Comparison of ENCODE assay signal across 15 cellular contexts in genomic region chr11:84564867-84565184, GRCh38.
A peak's percentile ranks its signal among the peaks of the same experiment; 100 is the strongest.
DNase-seq lines count a peak whose midpoint lies in the region; ATAC-seq and TF ChIP-seq lines count a peak whose summit lies in the region.
"Had no signal": no experiment of that assay in that cellular context is flagged by ENCODE, and none has a peak within 500 bp of the region (broad histone marks: within the 10 kb centered on the region; RNA-seq: fewer than 3 reads in every experiment).

No MANE protein-coding gene starts in this region.

- POLR2A ChIA-PET in CD8-positive, alpha-beta T cell (lab: Charles Lee): no interaction called here

- no peaks in the 10 kb centered on the region for H3K9me3 ChIP-seq in CD8-positive, alpha-beta T cell (ENCODE audit: low read length)
- H3K9me3 ChIP-seq: BE2C, MG63, SJCRH30 had no signal

- H3K27me3 Mint-ChIP-seq in CD8-positive, alpha-beta T cell (ENCODE audit: low read depth): no peaks in the 10 kb centered on the region
- H3K27me3 Mint-ChIP-seq in HFFc6 (ENCODE audit: insufficient read depth) (no peaks in the 10 kb centered on the region; the same call in none of the 2 replicates), osteocyte (ENCODE audit: unreplicated experiment) (peaks cover 8% of the 10 kb centered on the region)
- no peaks in the 10 kb centered on the region for H3K27me3 Mint-ChIP-seq in natural killer cell treated with Interleukin-12 subunit alpha and Interleukin-12 subunit beta and Interleukin-15 and Interleukin-18, amount 100 ng/mL, for 72 hours
- H3K27me3 Mint-ChIP-seq: CD4-positive, alpha-beta memory T cell had no signal

- no peaks in the 10 kb centered on the region for H3K36me3 Mint-ChIP-seq in CD8-positive, alpha-beta T cell
- no peaks in the 10 kb centered on the region for H3K36me3 Mint-ChIP-seq in HFFc6 (ENCODE audit: low read depth)
- H3K36me3 Mint-ChIP-seq in osteocyte (ENCODE audit: unreplicated experiment): no peaks in the 10 kb centered on the region
- H3K36me3 Mint-ChIP-seq in natural killer cell treated with Interleukin-12 subunit alpha and Interleukin-12 subunit beta and Interleukin-15 and Interleukin-18, amount 100 ng/mL, for 72 hours: no peaks in the 10 kb centered on the region
- H3K36me3 Mint-ChIP-seq: CD4-positive, alpha-beta memory T cell had no signal

- H3K4me1 ChIP-seq in CD8-positive, alpha-beta T cell (ENCODE audit: insufficient read depth, low read length): no peaks in the 10 kb centered on the region
- H3K4me1 ChIP-seq: BE2C, SJCRH30 had no signal

- no peaks in the 10 kb centered on the region for H3K27me3 ChIP-seq in CD8-positive, alpha-beta T cell (ENCODE audit: insufficient read depth, low read length)
- H3K27me3 ChIP-seq: BE2C, MG63, SJCRH30 had no signal

- H3K9me3 Mint-ChIP-seq in CD8-positive, alpha-beta T cell: peaks cover 9% of the 10 kb centered on the region
- H3K9me3 Mint-ChIP-seq in HFFc6 (no peaks in the 10 kb centered on the region), osteocyte (ENCODE audit: unreplicated experiment) (no peaks in the 10 kb centered on the region)
- no peaks in the 10 kb centered on the region for H3K9me3 Mint-ChIP-seq in natural killer cell treated with Interleukin-12 subunit alpha and Interleukin-12 subunit beta and Interleukin-15 and Interleukin-18, amount 100 ng/mL, for 72 hours
- H3K9me3 Mint-ChIP-seq: T-helper 1 cell treated with Interleukin-12 subunit alpha and Interleukin-12 subunit beta and Interleukin-4 antibody, amounts not matched to agents 30 μg/mL and 1 μg/mL, for 36 hours had no signal

- CTCF ChIA-PET in CD8-positive, alpha-beta T cell (lab: Charles Lee): interaction anchor here (1.6 kb wide), 1 partner anchor 9 kb away, joined by 7 read pairs; no protein-coding TSS in a partner anchor

- no peak overlapping the region for H3K27ac Mint-ChIP-seq in CD8-positive, alpha-beta T cell
- no peak overlapping the region for H3K27ac Mint-ChIP-seq in HFFc6
- no peak overlapping the region for H3K27ac Mint-ChIP-seq in osteocyte (ENCODE audit: unreplicated experiment)
- no peak overlapping the region for H3K27ac Mint-ChIP-seq in natural killer cell treated with Interleukin-12 subunit alpha and Interleukin-12 subunit beta and Interleukin-15 and Interleukin-18, amount 100 ng/mL, for 72 hours
- H3K27ac Mint-ChIP-seq: CD4-positive, alpha-beta memory T cell; T-helper 1 cell treated with Interleukin-12 subunit alpha and Interleukin-12 subunit beta and Interleukin-4 antibody, amounts not matched to agents 30 μg/mL and 1 μg/mL, for 36 hours had no signal

- no peak overlapping the region for H3K4me3 Mint-ChIP-seq in CD8-positive, alpha-beta T cell
- no peak overlapping the region for H3K4me3 Mint-ChIP-seq in HFFc6
- no peak overlapping the region for H3K4me3 Mint-ChIP-seq in osteocyte (ENCODE audit: unreplicated experiment)
- H3K4me3 Mint-ChIP-seq in natural killer cell treated with Interleukin-12 subunit alpha and Interleukin-12 subunit beta and Interleukin-15 and Interleukin-18, amount 100 ng/mL, for 72 hours: no peak overlapping the region
- H3K4me3 Mint-ChIP-seq: CD4-positive, alpha-beta memory T cell; T-helper 1 cell treated with Interleukin-12 subunit alpha and Interleukin-12 subunit beta and Interleukin-4 antibody, amounts not matched to agents 30 μg/mL and 1 μg/mL, for 36 hours had no signal

- no peak overlapping the region for H3K27ac ChIP-seq in CD8-positive, alpha-beta T cell (ENCODE audit: low read depth, low read length)
- H3K27ac ChIP-seq in VCaP: no peak overlapping the region
- H3K27ac ChIP-seq: HL-60, SJCRH30 had no signal

- no peaks in the 10 kb centered on the region for H3K36me3 ChIP-seq in CD8-positive, alpha-beta T cell (ENCODE audit: insufficient read depth, low read length)
- H3K36me3 ChIP-seq: BE2C, MG63, SJCRH30 had no signal

- no peak for ATAC-seq in CD8-positive, alpha-beta T cell
- no peak for ATAC-seq in natural killer cell treated with Interleukin-12 subunit alpha and Interleukin-12 subunit beta and Interleukin-15 and Interleukin-18, amount 100 ng/mL, for 72 hours

- intact Hi-C loops in CD8-positive, alpha-beta T cell (cut with DNase I, micrococcal nuclease): loop anchor here in 1 of 2 experiments (5.0 kb wide), 1 partner anchor 1883 kb away; no protein-coding TSS in a partner anchor

- no peak for DNase-seq in CD8-positive, alpha-beta T cell
- DNase-seq in HFFc6 (no peak), osteocyte (ENCODE audit: extremely low spot score, unreplicated experiment) (no peak), NCI-H2196 treated with DMSO at 0.1 percent for 48 hours (lab: John Stamatoyannopoulos, UW; ENCODE audit: unreplicated experiment) (no peak)
- no peak for DNase-seq in natural killer cell treated with Interleukin-12 subunit alpha and Interleukin-12 subunit beta and Interleukin-15 and Interleukin-18, amount 100 ng/mL, for 72 hours (ENCODE audit: low spot score)
- DNase-seq in activated effector memory CD4-positive, alpha-beta T cell treated with anti-CD3 and anti-CD28 coated beads, Interleukin-2, amount 50 U/mL, for 16 hours: no peak
- DNase-seq: CD4-positive, alpha-beta memory T cell; MG63; NCI-H1092; NCI-H1436 treated with DMSO at 0.1 percent for 48 hours had no signal

- peak; percentile 25 for TF ChIP-seq CTCF in CD8-positive, alpha-beta T cell (IDR thresholded peaks at IDR 0.05)
- TF ChIP-seq CTCF in HFFc6 (IDR thresholded peaks at IDR 0.05) (peak; percentile 21; the same call in 1 of the 2 replicates), VCaP (conservative IDR thresholded peaks at IDR 0.05) (peak; percentile 58), osteocyte (IDR thresholded peaks at IDR 0.05) (peak; percentile 3)

- H3K4me3 ChIP-seq in CD8-positive, alpha-beta T cell (ENCODE audit: low read depth, low read length): no peak overlapping the region
- H3K4me3 ChIP-seq: MG63, SJCRH30 had no signal

- H3K4me1 Mint-ChIP-seq in CD8-positive, alpha-beta T cell (ENCODE audit: low read depth): no peaks in the 10 kb centered on the region
- H3K4me1 Mint-ChIP-seq in HFFc6 (ENCODE audit: low read depth): no peaks in the 10 kb centered on the region
- H3K4me1 Mint-ChIP-seq in osteocyte (ENCODE audit: unreplicated experiment): no peaks in the 10 kb centered on the region
- no peaks in the 10 kb centered on the region for H3K4me1 Mint-ChIP-seq in natural killer cell treated with Interleukin-12 subunit alpha and Interleukin-12 subunit beta and Interleukin-15 and Interleukin-18, amount 100 ng/mL, for 72 hours (ENCODE audit: low read depth in 2 of 2)
- H3K4me1 Mint-ChIP-seq: CD4-positive, alpha-beta memory T cell had no signal

Comparison
In these comparisons a context has a peak if more than half of its experiments do, and no peak if none do; other contexts are left out.
1. CTCF ChIP-seq: peak in every context shown above with its lines; median percentile 58 in VCaP; 25 in CD8-positive, alpha-beta T cell; 21 in HFFc6; 3 in osteocyte.